In the genomic region with DNA sequence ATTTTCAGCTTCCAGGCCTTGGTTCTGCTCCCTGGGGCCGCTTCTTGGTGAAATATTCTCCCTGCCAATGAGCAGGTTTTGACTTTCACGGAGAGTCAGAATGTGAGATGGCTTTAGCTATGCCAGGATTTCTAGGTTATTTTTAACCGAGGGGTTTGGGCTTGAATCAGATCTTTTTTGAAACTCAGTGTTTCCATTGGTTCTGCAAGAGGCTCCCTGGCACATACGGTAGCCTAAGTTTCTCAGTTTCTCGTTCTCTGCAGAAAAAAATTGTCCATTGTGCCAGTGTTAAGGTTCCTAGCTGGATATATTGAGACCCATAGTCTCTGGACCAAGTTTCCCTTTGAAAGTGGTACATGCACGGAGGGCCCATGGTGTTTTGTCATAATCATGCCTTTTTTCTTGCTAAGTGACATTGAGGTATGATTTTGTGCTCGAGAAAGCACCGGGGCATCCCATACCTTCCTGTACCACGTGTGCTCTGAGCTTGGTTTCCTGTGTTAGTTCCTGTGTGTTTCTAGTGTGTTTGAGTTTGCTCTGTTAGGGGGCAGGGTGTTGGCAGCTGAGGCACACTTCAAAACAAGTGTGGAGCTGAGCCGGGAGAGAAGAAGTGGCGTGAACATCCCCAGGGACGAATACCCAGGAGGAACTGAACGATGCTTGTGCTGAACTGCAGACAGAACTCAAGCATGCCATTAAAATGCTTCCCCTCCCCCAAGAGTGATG, we compare ENCODE assay signal across 8 cellular contexts.
DNase-seq lines count a peak whose midpoint lies in the region; ATAC-seq, FAIRE-seq and TF ChIP-seq lines count a peak whose summit lies in the region.

No MANE protein-coding gene starts in this region.

- H3K4me3 ChIP-seq in SJCRH30 (no peak overlapping the region), endodermal cell (ENCODE audit: low read length) (no peak overlapping the region)

- peaks cover 50% of the 10 kb centered on the region for H3K4me1 Mint-ChIP-seq in activated naive CD4-positive, alpha-beta T cell treated with anti-CD3 and anti-CD28 coated beads, Interleukin-2, amount 10 ng/mL, durations not matched to agents 7 days and 5 days
- peaks cover 10% of the 10 kb centered on the region for H3K4me1 Mint-ChIP-seq in endodermal cell

- peaks cover 11% of the 10 kb centered on the region for H3K9me3 ChIP-seq in KOPT-K1 (ENCODE audit: insufficient read depth, low read length, poor library complexity, severe bottlenecking)
- H3K9me3 ChIP-seq in SJCRH30 (replicated peaks) = no peaks in the 10 kb centered on the region
- no peaks in the 10 kb centered on the region for H3K9me3 ChIP-seq in endodermal cell (ENCODE audit: control insufficient read depth, low read length)

- H3K27me3 Mint-ChIP-seq in activated naive CD4-positive, alpha-beta T cell treated with anti-CD3 and anti-CD28 coated beads, Interleukin-2, amount 10 ng/mL, durations not matched to agents 7 days and 5 days = no peaks in the 10 kb centered on the region
- H3K27me3 Mint-ChIP-seq in endodermal cell (ENCODE audit: insufficient read depth) = no peaks in the 10 kb centered on the region

- peak overlapping the region; percentile 56 for H3K4me3 Mint-ChIP-seq in activated naive CD4-positive, alpha-beta T cell treated with anti-CD3 and anti-CD28 coated beads, Interleukin-2, amount 10 ng/mL, durations not matched to agents 7 days and 5 days
- no peak overlapping the region for H3K4me3 Mint-ChIP-seq in endodermal cell

- no peak overlapping the region for H3K9ac ChIP-seq in endodermal cell (ENCODE audit: extremely low read depth, low read length, poor library complexity, severe bottlenecking)

- peak; percentile 93 for ATAC-seq in GM19452 (IDR thresholded peaks at IDR 0.05; ENCODE audit: unreplicated experiment)

- TF ChIP-seq CTCF in endodermal cell (conservative IDR thresholded peaks at IDR 0.05) = no peak

- peak overlapping the region; percentile 89 for H3K27ac Mint-ChIP-seq in activated naive CD4-positive, alpha-beta T cell treated with anti-CD3 and anti-CD28 coated beads, Interleukin-2, amount 10 ng/mL, durations not matched to agents 7 days and 5 days
- no peak overlapping the region for H3K27ac Mint-ChIP-seq in endodermal cell

- peaks cover 1% of the 10 kb centered on the region for H3K36me3 Mint-ChIP-seq in activated naive CD4-positive, alpha-beta T cell treated with anti-CD3 and anti-CD28 coated beads, Interleukin-2, amount 10 ng/mL, durations not matched to agents 7 days and 5 days
- no peaks in the 10 kb centered on the region for H3K36me3 Mint-ChIP-seq in endodermal cell (ENCODE audit: low read depth)

- H3K4me1 ChIP-seq in SJCRH30 (no peaks in the 10 kb centered on the region), endodermal cell (ENCODE audit: control insufficient read depth, insufficient read depth, low read length) (no peaks in the 10 kb centered on the region)

- DNase-seq in activated naive CD4-positive, alpha-beta T cell treated with anti-CD3 and anti-CD28 coated beads, Interleukin-2, amount 10 ng/mL, durations not matched to agents 7 days and 5 days = peak; percentile 69
- peak; percentile 21 to 34 for DNase-seq in stimulated activated CD8-positive, alpha-beta memory T cell treated with anti-CD3 and anti-CD28 coated beads, Interleukin-2, amount 100 ng/mL, for 1 hour (ENCODE audit: low read depth in 2 of 2)
- DNase-seq in SJCRH30 (no peak), frontal cortex (ENCODE audit: low spot score in 2 of 2) (no peak), mesenteric fat pad (ENCODE audit: low spot score) (no peak), endodermal cell (no peak)

- peak overlapping the region; percentile 74 for H3K27ac ChIP-seq in KOPT-K1 (ENCODE audit: low read depth, low read length, poor library complexity, severe bottlenecking)
- no peak overlapping the region for H3K27ac ChIP-seq in SJCRH30
- H3K27ac ChIP-seq in endodermal cell (ENCODE audit: low read depth, low read length) = no peak overlapping the region

- WGBS in endodermal cell (ENCODE audit: insufficient coverage in 1 of 2, insufficient read length in 1 of 2), 2 experiments = 84 to 85% methylated on average over 9 to 13 of the region's 13 CpGs

- H3K27me3 ChIP-seq in SJCRH30 (no peaks in the 10 kb centered on the region), endodermal cell (ENCODE audit: control insufficient read depth, insufficient read depth, low read length, poor library complexity, severe bottlenecking) (no peaks in the 10 kb centered on the region)

- no peak for FAIRE-seq in frontal cortex (lab: Jason Lieb, UNC)

- CTCF ChIA-PET in activated naive CD4-positive, alpha-beta T cell treated with anti-CD3 and anti-CD28 coated beads, Interleukin-2, amount 10 ng/mL, durations not matched to agents 7 days and 5 days (lab: Charles Lee) = interaction anchor here (0.6 to 2.0 kb wide), 7 partner anchors 10 to 830 kb away, joined by 3 to 8 read pairs (median 4); partner anchors contain the start of gene HS3ST3B1

- H3K36me3 ChIP-seq in KOPT-K1 (ENCODE audit: insufficient read depth, low read length) = no peaks in the 10 kb centered on the region
- H3K36me3 ChIP-seq in SJCRH30 = no peaks in the 10 kb centered on the region
- no peaks in the 10 kb centered on the region for H3K36me3 ChIP-seq in endodermal cell (ENCODE audit: control insufficient read depth, insufficient read depth, low read length)

- no peaks in the 10 kb centered on the region for H3K9me3 Mint-ChIP-seq in activated naive CD4-positive, alpha-beta T cell treated with anti-CD3 and anti-CD28 coated beads, Interleukin-2, amount 10 ng/mL, durations not matched to agents 7 days and 5 days
- H3K9me3 Mint-ChIP-seq in endodermal cell = no peaks in the 10 kb centered on the region

Comparison
In these comparisons a context has a peak if more than half of its experiments do, and no peak if none do; other contexts are left out.
1. DNase-seq: peak in activated naive CD4-positive, alpha-beta T cell treated with anti-CD3 and anti-CD28 coated beads, Interleukin-2, amount 10 ng/mL, durations not matched to agents 7 days and 5 days (single experiment) and stimulated activated CD8-positive, alpha-beta memory T cell treated with anti-CD3 and anti-CD28 coated beads, Interleukin-2, amount 100 ng/mL, for 1 hour (2 of 2); none in SJCRH30 (0 of 2), frontal cortex (0 of 2), mesenteric fat pad (single experiment) and endodermal cell (single experiment).